ENCODE assay signal across 12 cellular contexts in the genomic region with DNA sequence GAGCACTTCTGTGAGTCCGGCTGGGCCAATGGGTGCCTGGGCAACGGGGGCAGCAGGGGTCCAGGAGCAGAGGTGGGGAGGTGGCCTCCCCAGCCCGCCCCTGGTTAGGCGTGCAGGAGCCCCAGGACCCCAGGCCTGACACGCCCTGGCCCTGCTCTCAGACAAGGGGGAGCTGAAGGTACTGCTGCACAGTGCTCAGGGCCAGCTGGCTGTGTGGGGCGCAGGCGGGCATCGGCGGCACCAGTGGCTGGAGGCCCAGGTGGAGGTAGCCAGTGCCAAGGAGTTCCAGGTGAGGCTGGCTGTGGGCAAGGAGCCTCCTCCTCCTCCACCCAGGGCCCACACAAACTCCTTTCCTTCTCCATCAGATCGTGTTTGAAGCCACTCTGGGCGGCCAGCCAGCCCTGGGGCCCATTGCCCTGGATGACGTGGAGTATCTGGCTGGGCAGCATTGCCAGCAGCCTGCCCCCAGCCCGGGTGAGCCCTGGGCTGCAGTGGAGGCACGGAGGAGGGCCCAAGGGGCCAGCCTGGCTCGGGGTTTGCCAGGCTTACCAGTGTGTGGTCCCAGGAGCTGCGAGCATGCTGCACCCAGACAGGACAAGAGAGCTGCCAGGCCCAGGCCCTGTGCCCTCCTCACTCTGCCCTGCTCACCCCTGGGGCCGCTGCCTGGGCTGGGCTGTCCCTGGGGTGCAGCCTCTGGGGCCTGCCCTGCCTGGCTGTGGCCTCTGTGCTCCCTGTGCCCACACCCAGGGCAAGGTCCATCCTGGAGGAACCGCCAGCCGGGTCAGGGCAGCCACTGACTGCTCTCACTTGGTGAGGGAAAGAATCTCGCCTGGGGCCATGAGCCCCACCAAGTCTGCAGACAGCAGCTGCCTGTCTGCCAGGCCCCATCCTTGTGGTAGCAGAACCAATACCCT. TPM values are rescaled to one million over a fixed set of nuclear protein-coding genes. Genes with fewer than 3 reads are reported as not detected.
DNase-seq lines count a peak whose midpoint lies in the region; ATAC-seq, FAIRE-seq and TF ChIP-seq lines count a peak whose summit lies in the region.
"Had no signal": no experiment of that assay in that cellular context is flagged by ENCODE, and none has a peak within 500 bp of the region (broad histone marks: within the 10 kb centered on the region; RNA-seq: fewer than 3 reads in every experiment).

No MANE protein-coding gene starts in this region.

- H3K27me3 Mint-ChIP-seq in Calu3 (ENCODE audit: unreplicated experiment): no peaks in the 10 kb centered on the region
- H3K27me3 Mint-ChIP-seq: activated CD4-positive, alpha-beta memory T cell treated with anti-CD3 and anti-CD28 coated beads for 36 hours had no signal

- H3K4me2 ChIP-seq in parathyroid adenoma (ENCODE audit: low read length): no peak overlapping the region

- no peak for FAIRE-seq in RCC 7860 (lab: Jason Lieb, UNC)
- FAIRE-seq: endometrium had no signal

- no peak overlapping the region for H3K27ac Mint-ChIP-seq in Calu3 (ENCODE audit: unreplicated experiment)
- H3K27ac Mint-ChIP-seq: activated CD4-positive, alpha-beta memory T cell treated with anti-CD3 and anti-CD28 coated beads for 36 hours had no signal

- TF ChIP-seq CTCF in Calu3 (IDR thresholded peaks at IDR 0.05; ENCODE audit: unreplicated experiment) (no peak), fibroblast of pulmonary artery (IDR thresholded peaks at IDR 0.05; ENCODE audit: low read length, missing control alignments) (no peak), parathyroid adenoma (IDR thresholded peaks at IDR 0.05) (no peak)

- H3K9ac ChIP-seq in parathyroid adenoma: no peak overlapping the region

- no peaks in the 10 kb centered on the region for H3K9me3 Mint-ChIP-seq in Calu3 (ENCODE audit: low read depth, unreplicated experiment)
- H3K9me3 Mint-ChIP-seq: activated CD4-positive, alpha-beta memory T cell treated with anti-CD3 and anti-CD28 coated beads for 36 hours; neural crest cell had no signal

- H3K27ac ChIP-seq in parathyroid adenoma: peak overlapping the region; percentile 29

- BruUV-seq in Calu3 (replicated peaks; lab: Mats Ljungman, UMichigan): no TSS peak

- H3K27me3 ChIP-seq in parathyroid adenoma (ENCODE audit: control insufficient read depth, insufficient read depth, low read length): no peaks in the 10 kb centered on the region

- H3K36me3 ChIP-seq in parathyroid adenoma (ENCODE audit: control insufficient read depth, insufficient read depth, low read length): no peaks in the 10 kb centered on the region

- CTCF ChIA-PET in Calu3 (lab: Charles Lee): no interaction called here

- no peak overlapping the region for H2AFZ ChIP-seq in parathyroid adenoma

- DNase-seq in Calu3: peak; percentile 51
- peak; percentile 42 for DNase-seq in RCC 7860 (ENCODE audit: low spot score)
- peak; percentile 50 for DNase-seq in fibroblast of pulmonary artery (ENCODE audit: low read depth)
- DNase-seq in NCI-H524 (lab: John Stamatoyannopoulos, UW): no peak
- no peak for DNase-seq in posterior vena cava (ENCODE audit: low spot score)
- no peak for DNase-seq in cortex of kidney (lab: John Stamatoyannopoulos, UW)
- DNase-seq: activated CD4-positive, alpha-beta memory T cell treated with anti-CD3 and anti-CD28 coated beads for 36 hours; NCI-H524 treated with DMSO at 0.1 percent for 48 hours had no signal

- peak overlapping the region; percentile 26 for H3K4me3 Mint-ChIP-seq in Calu3 (ENCODE audit: low read depth, unreplicated experiment)
- H3K4me3 Mint-ChIP-seq: activated CD4-positive, alpha-beta memory T cell treated with anti-CD3 and anti-CD28 coated beads for 36 hours; neural crest cell had no signal

- H3K79me2 ChIP-seq in parathyroid adenoma: no peaks in the 10 kb centered on the region

- peaks cover 20% of the 10 kb centered on the region for H3K36me3 Mint-ChIP-seq in Calu3 (ENCODE audit: insufficient read depth, unreplicated experiment)

- H3K4me3 ChIP-seq in fibroblast of pulmonary artery (replicated peaks; ENCODE audit: low read depth, low read length) (no peak overlapping the region), parathyroid adenoma (ENCODE audit: low read depth, low read length) (no peak overlapping the region)

- no peak for ATAC-seq in HG02571 (IDR thresholded peaks at IDR 0.05; ENCODE audit: unreplicated experiment)

- no peaks in the 10 kb centered on the region for H3K9me3 ChIP-seq in parathyroid adenoma (ENCODE audit: control insufficient read depth, low read length)

- H3K4me1 Mint-ChIP-seq in Calu3 (ENCODE audit: low read depth, unreplicated experiment): no peaks in the 10 kb centered on the region
- H3K4me1 Mint-ChIP-seq: neural crest cell had no signal

- intact Hi-C loops in Calu3 (cut with micrococcal nuclease; ENCODE audit: unreplicated experiment) (no loop called here), posterior vena cava (cut with DNase I) (no loop called here)

- no peaks in the 10 kb centered on the region for H3K4me1 ChIP-seq in parathyroid adenoma

RNA-seq across cellular contexts. Expression of gene MAMDC4, which starts 7.0 kb away (rescaled TPM):
- total RNA-seq in Calu3 (2022) (3.1 and 3.6 TPM in 2 replicates), posterior vena cava (1 to 10 TPM; 1.5 to 2.4 TPM)

RNA-seq across cellular contexts. Expression of gene EDF1, which starts 7.0 kb away (rescaled TPM):
- total RNA-seq in Calu3 (2022): 233 and 238 TPM in 2 replicates
- total RNA-seq in posterior vena cava: 100 to 1,000 TPM; 178 to 191 TPM

RNA-seq across cellular contexts. Expression of gene PHPT1, which starts 9.9 kb away (rescaled TPM):
- 44.1 and 48.7 TPM in 2 replicates for total RNA-seq in Calu3 (2022)
- total RNA-seq in posterior vena cava: 10 to 100 TPM; 71.7 to 87.9 TPM

RNA-seq across cellular contexts. Expression of gene AJM1, which starts 16.8 kb away (rescaled TPM):
- total RNA-seq in Calu3 (2022) (2.9 and 3.2 TPM in 2 replicates), posterior vena cava (1 to 10 TPM; 4.7 to 5.9 TPM)

RNA-seq across cellular contexts. Expression of gene TRAF2, which starts 27.2 kb away (rescaled TPM):
- total RNA-seq in Calu3 (2022): 47.8 and 50.5 TPM in 2 replicates
- total RNA-seq in posterior vena cava: 10 to 100 TPM in 1 of 2 donors, 1 to 10 TPM in 1; 8.7 to 10.9 TPM

Comparison
In these comparisons a context has a peak if more than half of its experiments do, and no peak if none do; other contexts are left out.
1. DNase-seq: peak in Calu3 (single experiment), RCC 7860 (single experiment) and fibroblast of pulmonary artery (single experiment); none in NCI-H524 (0 of 2), posterior vena cava (single experiment) and cortex of kidney (single experiment).